ENCODE assay signal across 12 cellular contexts in genomic region chr6:129844118-129844891, GRCh38. TPM values are rescaled to one million over a fixed set of nuclear protein-coding genes. Genes with fewer than 3 reads are reported as not detected.
DNase-seq lines count a peak whose midpoint lies in the region; ATAC-seq and TF ChIP-seq lines count a peak whose summit lies in the region.
"Had no signal": no experiment of that assay in that cellular context is flagged by ENCODE, and none has a peak within 500 bp of the region (broad histone marks: within the 10 kb centered on the region; RNA-seq: fewer than 3 reads in every experiment).

No MANE protein-coding gene starts in this region.

- POLR2A ChIA-PET in SK-N-SH (lab: Yijun Ruan, JAX) = no interaction called here

- DNase-seq in HCEC 1CT (peak; percentile 73), SK-N-SH (peak; percentile 0), fibroblast of the aortic adventitia (ENCODE audit: low read depth) (peak; percentile 36), renal cortical epithelial cell (ENCODE audit: low read depth) (peak; percentile 84), NCI-H1694 treated with DMSO at 0.1 percent for 48 hours (lab: John Stamatoyannopoulos, UW) (no peak), NCI-H146 (lab: John Stamatoyannopoulos, UW) (no peak), left lobe of liver (ENCODE audit: low spot score) (no peak)
- DNase-seq in effector memory CD4-positive, alpha-beta T cell = no peak
- DNase-seq: NCI-H1930; stimulated activated CD4-positive, alpha-beta T cell treated with anti-CD3 and anti-CD28 coated beads, Interleukin-2, amount 100 ng/mL, for 24 hours had no signal

- peaks cover 0 to 23% of the 10 kb centered on the region in 2 experiments for H3K36me3 ChIP-seq in SK-N-SH (replicated peaks in 1 of 2; ENCODE audit: control insufficient read depth in 1 of 2, insufficient read depth in 2 of 2, low read length in 1 of 2)
- no peaks in the 10 kb centered on the region for H3K36me3 ChIP-seq in effector memory CD4-positive, alpha-beta T cell (ENCODE audit: control insufficient read depth, insufficient read depth, low read length)

- WGBS in SK-N-SH (ENCODE audit: low lambda C conversion rate) = 31% methylated on average over 10 of the region's 10 CpGs

- TF ChIP-seq EP300 in SK-N-SH (IDR thresholded peaks at IDR 0.05; ENCODE audit: borderline replicate concordance in 1 of 2, low read depth in 1 of 2, low read length in 1 of 2) = no peak

- H3K4me1 ChIP-seq in SK-N-SH (ENCODE audit: control insufficient read depth in 1 of 2, insufficient read depth in 2 of 2, low read depth in 1 of 2, low read length in 1 of 2) = peaks cover 0 to 6% of the 10 kb centered on the region in 2 experiments; a peak in 1 of 4 replicates
- H3K4me1 ChIP-seq in effector memory CD4-positive, alpha-beta T cell (ENCODE audit: control insufficient read depth, insufficient read depth, low read length, poor library complexity, severe bottlenecking) = no peaks in the 10 kb centered on the region

- TF ChIP-seq RAD21 in SK-N-SH (IDR thresholded peaks at IDR 0.05; ENCODE audit: low read length) = no peak

- H4K20me1 ChIP-seq in SK-N-SH (ENCODE audit: insufficient read depth) = no peaks in the 10 kb centered on the region

- peak overlapping the region; percentile 34 to 67; a peak in 2 of 4 replicates for H3K27ac ChIP-seq in SK-N-SH (ENCODE audit: low read depth in 2 of 2, low read length in 1 of 2)
- H3K27ac ChIP-seq in effector memory CD4-positive, alpha-beta T cell (ENCODE audit: insufficient read depth, low read length, poor library complexity, severe bottlenecking) = no peak overlapping the region

- H3K27me3 ChIP-seq in SK-N-SH (ENCODE audit: insufficient read depth) = no peaks in the 10 kb centered on the region
- H3K27me3 ChIP-seq in effector memory CD4-positive, alpha-beta T cell (replicated peaks; ENCODE audit: control insufficient read depth, insufficient read depth, low read length, poor library complexity, severe bottlenecking) = no peaks in the 10 kb centered on the region

- TF ChIP-seq CTCF in SK-N-SH (IDR thresholded peaks at IDR 0.05) (no peak), fibroblast of the aortic adventitia (IDR thresholded peaks at IDR 0.05; ENCODE audit: insufficient read depth, low read length) (no peak)

- peak overlapping the region; percentile 33; the same call in 1 of the 2 replicates for H2AFZ ChIP-seq in SK-N-SH (ENCODE audit: low read depth)

- peak overlapping the region; percentile 8; the same call in 1 of the 2 replicates for H3K4me2 ChIP-seq in SK-N-SH

- CTCF ChIA-PET in SK-N-SH (lab: Yijun Ruan, JAX) = interaction anchor here (0.5 to 1.2 kb wide), 3 partner anchors 90 to 342 kb away, joined by 3 read pairs; no protein-coding TSS in a partner anchor

- no peaks in the 10 kb centered on the region for H3K9me2 ChIP-seq in SK-N-SH

- H3K9ac ChIP-seq in SK-N-SH = no peak overlapping the region

- ATAC-seq in left lobe of liver = no peak

- H3K4me3 ChIP-seq in SK-N-SH (ENCODE audit: low read depth in 2 of 2, low read length in 1 of 2) (no peak overlapping the region), fibroblast of the aortic adventitia (ENCODE audit: low read depth, low read length) (no peak overlapping the region)
- H3K4me3 ChIP-seq in effector memory CD4-positive, alpha-beta T cell (ENCODE audit: insufficient read depth, low read depth, low read length, poor library complexity, severe bottlenecking) = no peak overlapping the region

- H3F3A ChIP-seq in SK-N-SH (replicated peaks; ENCODE audit: insufficient read depth) = peaks cover 18% of the 10 kb centered on the region

- no peaks in the 10 kb centered on the region for H3K79me2 ChIP-seq in SK-N-SH (ENCODE audit: insufficient read depth)

- no peaks in the 10 kb centered on the region for H3K9me3 ChIP-seq in SK-N-SH
- H3K9me3 ChIP-seq in effector memory CD4-positive, alpha-beta T cell (ENCODE audit: control insufficient read depth, low read length) = no peaks in the 10 kb centered on the region

TF ChIP-seq in SK-N-SH, 30 proteins besides CTCF, POLR2A, EP300 and RAD21:
- TF ChIP-seq MAX (IDR thresholded peaks at IDR 0.05; ENCODE audit: low read depth) = peak; percentile 85
- TF ChIP-seq JUND (IDR thresholded peaks at IDR 0.05) = peak; percentile 55
- TF ChIP-seq NFIC (IDR thresholded peaks at IDR 0.05; ENCODE audit: borderline replicate concordance) = peak; percentile 2; the same call in 1 of the 2 replicates
- 0 out of 2 replicates have a peak, but pooled peaks have one; percentile 18 for TF ChIP-seq SIN3A (IDR thresholded peaks at IDR 0.05; ENCODE audit: borderline replicate concordance, low read depth, low read length)
- peak; percentile 63 for TF ChIP-seq TCF12 (IDR thresholded peaks at IDR 0.05)
- peak; percentile 52; the same call in 1 of the 2 replicates for TF ChIP-seq FOSL2 (IDR thresholded peaks at IDR 0.05; ENCODE audit: borderline replicate concordance, low read depth)
- peak; percentile 39; the same call in 1 of the 2 replicates for TF ChIP-seq USF1 (IDR thresholded peaks at IDR 0.05; ENCODE audit: borderline replicate concordance, low read depth)
- TF ChIP-seq GABPA (IDR thresholded peaks at IDR 0.05; ENCODE audit: low read depth) = no peak
- peak; percentile 67; the same call in 1 of the 2 replicates for TF ChIP-seq TEAD4 (IDR thresholded peaks at IDR 0.05; ENCODE audit: borderline replicate concordance, insufficient read depth)
- no peak for TF ChIP-seq PBX3 (IDR thresholded peaks at IDR 0.05)

RNA-seq across cellular contexts. Expression of gene TMEM244, which starts 16.8 kb away (rescaled TPM):
- polyA plus RNA-seq in SK-N-SH (2012; rRNA removed) = 3.8 and 4.1 TPM in 2 replicates
- polyA plus RNA-seq in SK-N-SH (2012; cell fraction: cytosol; rRNA removed) = 5.1 and 7.5 TPM in 2 replicates
- polyA plus RNA-seq in SK-N-SH (2012; cell fraction: nucleus; rRNA removed) = 0.79 and 3.0 TPM in 2 replicates
- total RNA-seq in fibroblast of the aortic adventitia (ENCODE audit: low replicate concordance) (0.45 TPM in 1 of 2 replicates, not detected in the other), renal cortical epithelial cell (not detected in 2 replicates), left lobe of liver (not detected)
- total RNA-seq: activated T-helper 1 cell treated with anti-CD3 and anti-CD28 coated beads, Interleukin-12 subunit alpha, Interleukin-12 subunit beta, Interleukin-2, Interleukin-4 antibody, amounts not matched to agents 30 ng/mL and 10 ng/mL and 1 ng/mL, durations not matched to agents 14 hours and 24 hours and 36 hours; chondrocyte had no signal

Comparison
In these comparisons a context has a peak if more than half of its experiments do, and no peak if none do; other contexts are left out.
1. DNase-seq: peak in HCEC 1CT (single experiment), SK-N-SH (single experiment), fibroblast of the aortic adventitia (single experiment) and renal cortical epithelial cell (single experiment); none in NCI-H1694 treated with DMSO at 0.1 percent for 48 hours (single experiment), NCI-H146 (single experiment), left lobe of liver (single experiment) and effector memory CD4-positive, alpha-beta T cell (0 of 3).